In the genomic region with DNA sequence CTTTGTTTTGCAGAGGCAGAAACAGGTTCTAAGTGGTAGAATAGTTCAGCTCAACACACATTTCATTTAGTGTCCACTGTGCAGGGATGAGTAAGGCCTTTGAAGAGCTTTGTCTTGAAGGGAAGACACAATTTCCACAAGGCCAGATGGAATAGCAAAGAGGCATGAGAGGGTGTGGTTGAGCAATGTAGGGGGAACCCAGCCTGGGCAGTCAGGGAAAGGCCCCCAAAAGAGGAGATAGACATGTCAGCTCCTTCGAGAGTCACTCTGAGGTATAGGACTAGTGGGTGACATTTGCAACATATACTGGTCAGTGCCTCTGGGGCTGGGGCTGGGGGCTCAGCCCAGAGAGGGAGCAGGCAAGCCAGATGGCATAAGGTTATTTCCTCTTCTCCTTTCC, we compare ENCODE assay signal across 12 cellular contexts. TPM values are rescaled to one million over a fixed set of nuclear protein-coding genes. Genes with fewer than 3 reads are reported as not detected.
DNase-seq lines count a peak whose midpoint lies in the region; ATAC-seq and TF ChIP-seq lines count a peak whose summit lies in the region.
"Had no signal": no experiment of that assay in that cellular context is flagged by ENCODE, and none has a peak within 500 bp of the region (broad histone marks: within the 10 kb centered on the region; RNA-seq: fewer than 3 reads in every experiment).

No MANE protein-coding gene starts in this region.

- H3K9me3 ChIP-seq in body of pancreas (no peaks in the 10 kb centered on the region), mesenchymal stem cell (ENCODE audit: control insufficient read depth, low read length) (no peaks in the 10 kb centered on the region), tibial artery (no peaks in the 10 kb centered on the region), testis (no peaks in the 10 kb centered on the region)
- H3K9me3 ChIP-seq: SJSA1 had no signal

- H4K91ac ChIP-seq in mesenchymal stem cell (ENCODE audit: low read length) = no peak overlapping the region

- no peaks in the 10 kb centered on the region for H3K9me3 Mint-ChIP-seq in activated naive CD4-positive, alpha-beta T cell treated with anti-CD3 and anti-CD28 coated beads, Interleukin-2, amount 50 U/mL, for 72 hours

- DNase-seq in activated naive CD4-positive, alpha-beta T cell treated with anti-CD3 and anti-CD28 coated beads, Interleukin-2, amount 50 U/mL, for 72 hours (ENCODE audit: low spot score in 2 of 2) = no peak
- DNase-seq in activated naive CD4-positive, alpha-beta T cell treated with Interleukin-2 at 50 U/mL for 16 hours = no peak
- DNase-seq in body of pancreas (no peak), mesenchymal stem cell (peak; percentile 16), tibial artery (no peak), lower leg skin (ENCODE audit: low spot score in 2 of 2) (no peak), testis (no peak)
- no peak for DNase-seq in stimulated activated CD4-positive, alpha-beta T cell treated with anti-CD3 and anti-CD28 coated beads, Interleukin-15, amount 100 ng/mL, for 24 hours
- DNase-seq: hippocampal formation; MM.1S; stimulated activated CD4-positive, alpha-beta T cell treated with anti-CD3 and anti-CD28 coated beads, Interleukin-1b, Interleukin-23, amount 100 ng/mL, for 48 hours had no signal

- no peak overlapping the region for H2AK5ac ChIP-seq in mesenchymal stem cell (ENCODE audit: low read length, severe bottlenecking)

- no peak overlapping the region for H4K8ac ChIP-seq in mesenchymal stem cell (ENCODE audit: low read length)

- TF ChIP-seq POLR2A in body of pancreas (IDR thresholded peaks at IDR 0.05) (no peak), lower leg skin (IDR thresholded peaks at IDR 0.05) (no peak), testis (IDR thresholded peaks at IDR 0.05) (no peak)

- H3K4me3 ChIP-seq in body of pancreas = no peak overlapping the region
- H3K4me3 ChIP-seq in mesenchymal stem cell (ENCODE audit: insufficient read depth in 1 of 2, low read depth in 1 of 2, low read length in 2 of 2) = peak overlapping the region in 1 of 2 experiments; percentile 9
- H3K4me3 ChIP-seq in tibial artery = peak overlapping the region in 1 of 2 donors; percentile 3
- no peak overlapping the region for H3K4me3 ChIP-seq in lower leg skin (ENCODE audit: low read depth, poor library complexity, severe bottlenecking)
- H3K4me3 ChIP-seq in testis = no peak overlapping the region
- H3K4me3 ChIP-seq: SJSA1 had no signal

- H3K27ac ChIP-seq in body of pancreas (peak overlapping the region; percentile 54 to 77 (median 57)), mesenchymal stem cell (ENCODE audit: low read length, poor library complexity, severe bottlenecking) (no peak overlapping the region), tibial artery (peak overlapping the region; percentile 5 to 48), testis (no peak overlapping the region)
- H3K27ac ChIP-seq: SJSA1 had no signal

- intact Hi-C loops in body of pancreas (cut with DNase I) = no loop called here
- intact Hi-C loops in tibial artery (cut with DNase I; ENCODE audit: low total_unique reads) = no loop called here
- intact Hi-C loops in lower leg skin (cut with DNase I; ENCODE audit: low total_unique reads) = loop anchor here (5.0 kb wide), 1 partner anchor 1632 kb away; no protein-coding TSS in a partner anchor
- intact Hi-C loops in testis (cut with DNase I; ENCODE audit: low total_unique reads) = no loop called here

- H3K4me1 ChIP-seq in body of pancreas = peaks cover 70% of the 10 kb centered on the region
- H3K4me1 ChIP-seq in mesenchymal stem cell (ENCODE audit: control insufficient read depth, insufficient read depth, low read depth, low read length) = peaks cover 30% of the 10 kb centered on the region
- peaks cover 0 to 88% (median 75%) of the 10 kb centered on the region in 4 donors for H3K4me1 ChIP-seq in tibial artery
- H3K4me1 ChIP-seq in testis = peaks cover 44% of the 10 kb centered on the region

- no peak for ATAC-seq in activated naive CD4-positive, alpha-beta T cell treated with anti-CD3 and anti-CD28 coated beads, Interleukin-2, amount 50 U/mL, for 72 hours
- no peak for ATAC-seq in body of pancreas

- H3K14ac ChIP-seq in mesenchymal stem cell (ENCODE audit: low read length in 2 of 2) = no peak overlapping the region

- no peak for TF ChIP-seq CTCF in body of pancreas (IDR thresholded peaks at IDR 0.05)
- TF ChIP-seq CTCF in tibial artery (IDR thresholded peaks at IDR 0.05) = no peak
- no peak for TF ChIP-seq CTCF in lower leg skin (IDR thresholded peaks at IDR 0.05)
- no peak for TF ChIP-seq CTCF in testis (IDR thresholded peaks at IDR 0.05)

- no peak overlapping the region for H3K23ac ChIP-seq in mesenchymal stem cell (ENCODE audit: low read length in 2 of 2)

- H3K4ac ChIP-seq in mesenchymal stem cell (ENCODE audit: low read depth in 1 of 2, low read length in 2 of 2) = no peak overlapping the region

- H3K36me3 Mint-ChIP-seq in activated naive CD4-positive, alpha-beta T cell treated with anti-CD3 and anti-CD28 coated beads, Interleukin-2, amount 50 U/mL, for 72 hours = peaks cover 9 to 44% of the 10 kb centered on the region in 2 donors

- H2BK15ac ChIP-seq in mesenchymal stem cell (ENCODE audit: low read depth, poor library complexity, severe bottlenecking) = no peak overlapping the region

- H3K18ac ChIP-seq in mesenchymal stem cell (ENCODE audit: low read depth in 1 of 2, low read length in 2 of 2) = no peak overlapping the region

- peak overlapping the region; percentile 38 to 63 for H3K27ac Mint-ChIP-seq in activated naive CD4-positive, alpha-beta T cell treated with anti-CD3 and anti-CD28 coated beads, Interleukin-2, amount 50 U/mL, for 72 hours

- H2AFZ ChIP-seq in mesenchymal stem cell (ENCODE audit: low read depth, low read length) = no peak overlapping the region

- no peak overlapping the region for H2BK12ac ChIP-seq in mesenchymal stem cell (ENCODE audit: low read length in 2 of 2)

- H2BK120ac ChIP-seq in mesenchymal stem cell (ENCODE audit: low read depth, low read length) = no peak overlapping the region

- H3K27me3 ChIP-seq in body of pancreas (no peaks in the 10 kb centered on the region), mesenchymal stem cell (ENCODE audit: control insufficient read depth in 1 of 2, insufficient read depth in 1 of 2, low read length in 2 of 2) (no peaks in the 10 kb centered on the region), tibial artery (no peaks in the 10 kb centered on the region), testis (no peaks in the 10 kb centered on the region)
- H3K27me3 ChIP-seq: SJSA1 had no signal

- peak overlapping the region; percentile 31 for H3K9ac ChIP-seq in mesenchymal stem cell (ENCODE audit: low read length)

- H2BK5ac ChIP-seq in mesenchymal stem cell (ENCODE audit: low read depth, low read length, poor library complexity, severe bottlenecking) = no peak overlapping the region

- H3K79me1 ChIP-seq in mesenchymal stem cell (replicated peaks; ENCODE audit: low read length, poor library complexity, severe bottlenecking) = peaks cover 9% of the 10 kb centered on the region

- no peak overlapping the region for H3K4me2 ChIP-seq in mesenchymal stem cell (ENCODE audit: low read length, poor library complexity, severe bottlenecking)

- 71 to 100% methylated on average over 1 of the region's 1 CpG for WGBS in body of pancreas, 2 donors
- WGBS in mesenchymal stem cell = 100% methylated on average over 1 of the region's 1 CpG
- WGBS in lower leg skin, 2 donors = 72 to 78% methylated on average over 1 of the region's 1 CpG
- WGBS in testis, 2 donors = 82 to 92% methylated on average over 1 of the region's 1 CpG

- H3K36me3 ChIP-seq in body of pancreas (replicated peaks in 1 of 2; ENCODE audit: insufficient read depth in 1 of 2, low read depth in 2 of 2) (peaks cover 0 to 5% of the 10 kb centered on the region in 2 donors), mesenchymal stem cell (ENCODE audit: control insufficient read depth in 1 of 2, insufficient read depth in 2 of 2, low read depth in 1 of 2, low read length in 2 of 2) (peaks cover 13 to 44% of the 10 kb centered on the region in 2 experiments), tibial artery (peaks cover 4 to 34% (median 13%) of the 10 kb centered on the region in 3 donors), testis (ENCODE audit: low read depth, missing control alignments) (no peaks in the 10 kb centered on the region)

RNA-seq across cellular contexts. Expression of a gene that starts 7.0 kb away (rescaled TPM):
- 100 to 1,000 TPM in 1 of 2 donors, 10 to 100 TPM in 1; 79.5 to 176 TPM for total RNA-seq in activated naive CD4-positive, alpha-beta T cell treated with anti-CD3 and anti-CD28 coated beads, Interleukin-2, amount 50 U/mL, for 72 hours
- total RNA-seq in body of pancreas = 10 to 100 TPM; 45.4 to 48.8 TPM
- 51.3 TPM for polyA plus RNA-seq in mesenchymal stem cell (2013, experiment 1 of 2)
- polyA plus RNA-seq in mesenchymal stem cell (2013, experiment 2 of 2) = 51.2 TPM
- 10 to 100 TPM; 56.0 to 87.2 (median 76.4) TPM for total RNA-seq in lower leg skin
- total RNA-seq in testis = 100 to 1,000 TPM; 213 to 253 TPM
- 172 TPM for polyA plus RNA-seq in testis (ENCODE audit: insufficient read depth, low read depth, low replicate concordance)

RNA-seq across cellular contexts. Expression of a gene that starts 34.8 kb away (rescaled TPM):
- 10 to 100 TPM; 14.5 to 15.0 TPM for total RNA-seq in activated naive CD4-positive, alpha-beta T cell treated with anti-CD3 and anti-CD28 coated beads, Interleukin-2, amount 50 U/mL, for 72 hours
- total RNA-seq in body of pancreas (10 to 100 TPM in 1 of 2 donors, 1 to 10 TPM in 1; 6.6 to 11.4 TPM), lower leg skin (10 to 100 TPM; 24.5 to 32.7 (median 29.3) TPM), testis (10 to 100 TPM; 40.0 to 46.8 TPM)
- polyA plus RNA-seq in mesenchymal stem cell (2013, experiment 1 of 2) = 13.5 TPM
- polyA plus RNA-seq in mesenchymal stem cell (2013, experiment 2 of 2) = 13.0 TPM
- 24.2 TPM for polyA plus RNA-seq in testis (ENCODE audit: insufficient read depth, low read depth, low replicate concordance)

Comparison
In these comparisons a context has a peak if more than half of its experiments do, and no peak if none do; other contexts are left out.
1. H3K27ac ChIP-seq: peak in body of pancreas (4 of 4) and tibial artery (2 of 2); none in mesenchymal stem cell (single experiment) and testis (0 of 2).